Comparison of ENCODE assay signal across 10 cellular contexts in the genomic region with DNA sequence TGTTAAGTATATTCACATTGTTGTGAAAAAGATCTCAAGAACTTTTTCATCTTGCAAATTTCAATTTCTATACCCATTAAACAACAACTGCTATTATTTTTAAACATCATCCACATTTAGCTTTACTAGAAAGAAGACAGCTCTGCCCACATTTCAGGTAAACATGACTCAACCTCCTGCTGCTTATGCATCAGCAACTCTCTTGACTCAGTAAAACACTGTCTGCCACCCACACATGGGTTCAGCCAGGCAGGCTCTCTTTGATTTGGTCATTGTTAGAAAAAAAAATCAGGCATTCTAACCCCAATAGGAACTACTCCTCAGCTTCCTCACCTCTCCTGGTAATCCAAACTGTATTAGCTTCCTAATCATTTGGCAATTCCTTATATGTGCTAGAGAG. TPM values are rescaled to one million over a fixed set of nuclear protein-coding genes. Genes with fewer than 3 reads are reported as not detected.
DNase-seq lines count a peak whose midpoint lies in the region; ATAC-seq, FAIRE-seq and TF ChIP-seq lines count a peak whose summit lies in the region.
"Had no signal": no experiment of that assay in that cellular context is flagged by ENCODE, and none has a peak within 500 bp of the region (broad histone marks: within the 10 kb centered on the region; RNA-seq: fewer than 3 reads in every experiment).

No MANE protein-coding gene starts in this region.

- H3K9me3 Mint-ChIP-seq in chondrocyte (ENCODE audit: low read depth), result no peaks in the 10 kb centered on the region

- H3K27me3 Mint-ChIP-seq in chondrocyte (ENCODE audit: low read depth), result no peaks in the 10 kb centered on the region

- no peak for FAIRE-seq in D721Med (lab: Jason Lieb, UNC)

- peaks cover 36% of the 10 kb centered on the region for H3K4me1 Mint-ChIP-seq in chondrocyte (ENCODE audit: low read depth)

- peaks cover 2% of the 10 kb centered on the region for H3K36me3 Mint-ChIP-seq in chondrocyte (ENCODE audit: low read depth)

- peak overlapping the region; percentile 14 for H3K27ac Mint-ChIP-seq in chondrocyte (ENCODE audit: unreplicated experiment)

- no peak for DNase-seq in activated CD4-positive, CD25-positive, alpha-beta regulatory T cell (lab: John Stamatoyannopoulos, UW)
- peak; percentile 65 for DNase-seq in HPDE6-E6E7 (ENCODE audit: extremely low spot score)
- no peak for DNase-seq in chondrocyte (ENCODE audit: low spot score)
- DNase-seq in stimulated activated naive CD8-positive, alpha-beta T cell treated with anti-CD3 and anti-CD28 coated beads, Interleukin-15, Interleukin-2, amounts not matched to agents 100 U/mL and 50 U/mL, for 24 hours, result peak; percentile 54
- DNase-seq in DMS114 treated with DMSO at 0.1 percent for 48 hours (lab: John Stamatoyannopoulos, UW; ENCODE audit: unreplicated experiment), result no peak
- DNase-seq in D721Med (ENCODE audit: insufficient read length, low spot score), result no peak
- DNase-seq: NCI-H2107 had no signal

- ATAC-seq in activated CD4-positive, CD25-positive, alpha-beta regulatory T cell treated with anti-CD3 and anti-CD28 coated beads, Interleukin-2, amount 50 U/mL, for 24 hours, result peak; percentile 85 to 91
- peak; percentile 75 for ATAC-seq in stimulated activated naive CD8-positive, alpha-beta T cell treated with anti-CD3 and anti-CD28 coated beads, Interleukin-15, Interleukin-2, amounts not matched to agents 100 U/mL and 50 U/mL, for 24 hours
- no peak for ATAC-seq in HG02840 (IDR thresholded peaks at IDR 0.05; ENCODE audit: low FRiP score, unreplicated experiment)

- H3K4me3 Mint-ChIP-seq in chondrocyte (ENCODE audit: unreplicated experiment), result no peak overlapping the region

- TF ChIP-seq CTCF in chondrocyte (IDR thresholded peaks at IDR 0.05), result no peak
- no peak for TF ChIP-seq CTCF in D721Med (IDR thresholded peaks at IDR 0.05; ENCODE audit: insufficient read depth, missing control alignments)

RNA-seq across cellular contexts. Expression of a gene that starts 5.1 kb away (rescaled TPM):
- total RNA-seq in chondrocyte, result 48.0 to 71.1 TPM (median 67.9 TPM) in 3 replicates

RNA-seq across cellular contexts. Expression of a gene that starts 17.8 kb away (rescaled TPM):
- 45.2 to 48.6 TPM (median 45.5 TPM) in 3 replicates for total RNA-seq in chondrocyte

RNA-seq across cellular contexts. Expression of a gene that starts 35.3 kb away (rescaled TPM):
- total RNA-seq in chondrocyte, result not detected in 3 replicates
- total RNA-seq: fibroblast of villous mesenchyme had no signal

RNA-seq across cellular contexts. Expression of a gene that starts 59.5 kb away (rescaled TPM):
- total RNA-seq in chondrocyte, result not detected in 3 replicates
- total RNA-seq: fibroblast of villous mesenchyme had no signal

Comparison
In these comparisons a context has a peak if more than half of its experiments do, and no peak if none do; other contexts are left out.
1. DNase-seq: peak in HPDE6-E6E7 (single experiment) and stimulated activated naive CD8-positive, alpha-beta T cell treated with anti-CD3 and anti-CD28 coated beads, Interleukin-15, Interleukin-2, amounts not matched to agents 100 U/mL and 50 U/mL, for 24 hours (single experiment); none in activated CD4-positive, CD25-positive, alpha-beta regulatory T cell (0 of 4), chondrocyte (single experiment), DMS114 treated with DMSO at 0.1 percent for 48 hours (single experiment) and D721Med (single experiment).